1 cellular context compared by ENCODE assay signal in genomic region chr20:25862967-25863530, GRCh38.
TF ChIP-seq lines count a peak whose summit lies in the region.

No MANE protein-coding gene starts in this region.

TF ChIP-seq in HepG2, 621 proteins besides CTCF, POLR2A, EP300 and RAD21 (continued from another document and continues in another):
- TF ChIP-seq ZNF407 (CRISPR knock-in tag; IDR thresholded peaks at IDR 0.05; ENCODE audit: not compliant biosample characterization): peak; percentile 66
- TF ChIP-seq RBM39 (IDR thresholded peaks at IDR 0.05; ENCODE audit: low read depth, low read length, poor library complexity, severe bottlenecking): peak; percentile 71
- TF ChIP-seq TFDP2 (CRISPR knock-in tag; IDR thresholded peaks at IDR 0.05): peak; percentile 68; the same call in 1 of the 2 replicates
- TF ChIP-seq KDM3A (CRISPR knock-in tag; IDR thresholded peaks at IDR 0.05; ENCODE audit: low read depth): peak; percentile 75; the same call in 1 of the 2 replicates
- peak; percentile 47; the same call in 1 of the 2 replicates for TF ChIP-seq ZNF580 (CRISPR knock-in tag; IDR thresholded peaks at IDR 0.05; ENCODE audit: borderline replicate concordance, low read depth)
- peak; percentile 56; the same call in 1 of the 2 replicates for TF ChIP-seq ZSCAN21 (CRISPR knock-in tag; IDR thresholded peaks at IDR 0.05; ENCODE audit: borderline replicate concordance)
- TF ChIP-seq HOXD1 (CRISPR knock-in tag; IDR thresholded peaks at IDR 0.05): peak; percentile 44; the same call in 1 of the 2 replicates
- 0 out of 2 replicates have a peak, but pooled peaks have one; percentile 61 for TF ChIP-seq ZNF556 (CRISPR knock-in tag; IDR thresholded peaks at IDR 0.05; ENCODE audit: borderline replicate concordance)
- TF ChIP-seq ASH2L (IDR thresholded peaks at IDR 0.05; ENCODE audit: insufficient read length, low read depth, low read length): peak; percentile 46
- TF ChIP-seq YY1 (IDR thresholded peaks at IDR 0.05; ENCODE audit: insufficient read depth, insufficient replicate concordance, low read depth, low read length): peak; percentile 12
- TF ChIP-seq RXRA (CRISPR knock-in tag; IDR thresholded peaks at IDR 0.05): peak; percentile 31; the same call in 1 of the 2 replicates
- peak; percentile 49; the same call in 1 of the 2 replicates for TF ChIP-seq HNF1B (CRISPR knock-in tag; IDR thresholded peaks at IDR 0.05)
- peak; percentile 31; the same call in 1 of the 2 replicates for TF ChIP-seq RFX3 (CRISPR knock-in tag; IDR thresholded peaks at IDR 0.05)
- TF ChIP-seq HBP1 (CRISPR knock-in tag; IDR thresholded peaks at IDR 0.05; ENCODE audit: low read depth): 0 out of 2 replicates have a peak, but pooled peaks have one; percentile 3
- 0 out of 2 replicates have a peak, but pooled peaks have one; percentile 31 for TF ChIP-seq DPF2 (CRISPR knock-in tag; IDR thresholded peaks at IDR 0.05; ENCODE audit: borderline replicate concordance, low read depth)
- TF ChIP-seq TAF1 (CRISPR knock-in tag; IDR thresholded peaks at IDR 0.05): peak; percentile 15
- peak; percentile 54 for TF ChIP-seq AGO1 (IDR thresholded peaks at IDR 0.05; ENCODE audit: low read depth, low read length, poor library complexity, severe bottlenecking)
- peak; percentile 76 for TF ChIP-seq TFDP1 (CRISPR knock-in tag; IDR thresholded peaks at IDR 0.05; ENCODE audit: borderline replicate concordance)
- 0 out of 2 replicates have a peak, but pooled peaks have one; percentile 12 for TF ChIP-seq MED1 (CRISPR knock-in tag; IDR thresholded peaks at IDR 0.05)
- TF ChIP-seq NAIF1 (CRISPR knock-in tag; IDR thresholded peaks at IDR 0.05; ENCODE audit: borderline replicate concordance): peak; percentile 69; the same call in 1 of the 2 replicates
- TF ChIP-seq MAX (IDR thresholded peaks at IDR 0.05): peak; percentile 58
- TF ChIP-seq IKZF5 (CRISPR knock-in tag; IDR thresholded peaks at IDR 0.05): peak; percentile 48; the same call in 1 of the 2 replicates
- TF ChIP-seq ZNF574 (CRISPR knock-in tag; IDR thresholded peaks at IDR 0.05): peak; percentile 50; the same call in 1 of the 2 replicates
- TF ChIP-seq KMT2A (CRISPR knock-in tag; IDR thresholded peaks at IDR 0.05): peak; percentile 42; the same call in 1 of the 2 replicates
- peak; percentile 59 for TF ChIP-seq ZNF777 (CRISPR knock-in tag; IDR thresholded peaks at IDR 0.05)
- TF ChIP-seq STAG1 (CRISPR knock-in tag; IDR thresholded peaks at IDR 0.05): peak; percentile 44
- TF ChIP-seq ZNF362 (CRISPR knock-in tag; IDR thresholded peaks at IDR 0.05; ENCODE audit: borderline replicate concordance): 0 out of 2 replicates have a peak, but pooled peaks have one; percentile 11
- TF ChIP-seq DMAP1 (CRISPR knock-in tag; IDR thresholded peaks at IDR 0.05): 0 out of 2 replicates have a peak, but pooled peaks have one; percentile 5
- TF ChIP-seq SPEN (CRISPR knock-in tag; IDR thresholded peaks at IDR 0.05; ENCODE audit: low read depth): peak; percentile 56; the same call in 1 of the 2 replicates
- 0 out of 3 replicates have a peak, but pooled peaks have one; percentile 11 for TF ChIP-seq MXI1 (IDR thresholded peaks at IDR 0.05; ENCODE audit: borderline replicate concordance, low read depth, low read length)
- TF ChIP-seq MTF2 (CRISPR knock-in tag; IDR thresholded peaks at IDR 0.05; ENCODE audit: borderline replicate concordance): 0 out of 2 replicates have a peak, but pooled peaks have one; percentile 14
- peak; percentile 42; the same call in 1 of the 2 replicates for TF ChIP-seq ZNF784 (CRISPR knock-in tag; IDR thresholded peaks at IDR 0.05; ENCODE audit: borderline replicate concordance)
- TF ChIP-seq HES4 (CRISPR knock-in tag; IDR thresholded peaks at IDR 0.05; ENCODE audit: borderline replicate concordance): peak; percentile 49; the same call in 1 of the 2 replicates
- peak; percentile 51; the same call in 1 of the 2 replicates for TF ChIP-seq KMT2B (CRISPR knock-in tag; IDR thresholded peaks at IDR 0.05)
